In genomic region chr5:137058089-137058488, GRCh38 we compare ENCODE assay signal across 34 cellular contexts.
"Had no signal": no experiment of that assay in that cellular context is flagged by ENCODE, and none has a peak within 500 bp of the region (broad histone marks: within the 10 kb centered on the region; RNA-seq: fewer than 3 reads in every experiment).

No MANE protein-coding gene starts in this region.

- H3K27ac ChIP-seq: KMS-11 had no signal

- DNase-seq: Karpas-422, Kasumi-1, MG63, MM.1S, MV-4-11, NCI-H1048, NCI-H1092, NCI-H1092 treated with DMSO at 0.1 percent for 48 hours, NCI-H1105, NCI-H1105 treated with DMSO at 0.1 percent for 48 hours, NCI-H1417, NCI-H1417 treated with DMSO at 0.1 percent for 48 hours, NCI-H1436, NCI-H1436 treated with DMSO at 0.1 percent for 48 hours, NCI-H146, NCI-H1694, NCI-H1694 treated with DMSO at 0.1 percent for 48 hours, NCI-H187, NCI-H187 treated with DMSO at 0.1 percent for 48 hours, NCI-H1930, NCI-H2029, NCI-H2029 treated with DMSO at 0.1 percent for 48 hours, NCI-H2081, NCI-H2081 treated with DMSO at 0.1 percent for 48 hours, NCI-H2107, NCI-H2171, NCI-H2171 treated with DMSO at 0.1 percent for 48 hours, NCI-H2227 treated with DMSO at 0.1 percent for 48 hours, NCI-H226, NCI-H345, NCI-H446, NCI-H446 treated with DMSO at 0.1 percent for 48 hours, NCI-H510A had no signal

- H3K4me3 ChIP-seq: MG63 had no signal

- H3K4me2 ChIP-seq: KMS-11 had no signal

- H3K27me3 ChIP-seq: MG63 had no signal

- H3K9me3 ChIP-seq: MG63 had no signal

- H3K9ac ChIP-seq: KMS-11 had no signal

- H3K36me3 ChIP-seq: MG63 had no signal
